In the genomic region with DNA sequence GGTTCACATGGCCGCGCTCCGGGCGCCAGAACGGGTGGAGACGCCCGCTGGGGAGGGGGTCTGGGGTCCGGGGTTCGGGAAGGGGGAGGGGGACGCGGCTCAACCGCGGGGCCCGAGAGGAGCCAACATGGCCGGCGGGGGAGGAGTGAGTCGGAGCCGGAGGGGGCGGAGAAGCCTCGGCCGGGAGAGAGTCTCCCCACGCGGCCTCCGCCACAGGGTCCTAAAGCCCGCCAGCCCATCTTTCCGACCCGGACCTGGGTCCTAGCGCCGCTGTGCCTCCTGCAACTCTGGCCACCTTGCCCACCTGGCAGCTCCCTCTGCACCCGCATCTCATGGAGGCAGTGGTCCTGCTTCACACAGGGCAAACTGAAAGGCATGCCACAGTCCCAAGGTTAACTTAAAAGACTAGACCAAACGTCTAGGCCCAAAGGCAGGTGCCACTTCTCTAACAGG, we compare ENCODE assay signal across 8 cellular contexts. TPM values are rescaled to one million over a fixed set of nuclear protein-coding genes. Genes with fewer than 3 reads are reported as not detected.
DNase-seq lines count a peak whose midpoint lies in the region; ATAC-seq and TF ChIP-seq lines count a peak whose summit lies in the region.

A gene (minus strand): TSS at position 147 of the 453 bp plus-strand sequence. CDS start 12,796 bp downstream, outside the sequence.

- H3K27me3 ChIP-seq in kidney epithelial cell (ENCODE audit: control insufficient read depth, insufficient read depth, low read length), result no peaks in the 10 kb centered on the region

- H3K4me3 ChIP-seq in AG10803 (ENCODE audit: low read length) (peak within 1 kb of the TSS; percentile 94), kidney epithelial cell (ENCODE audit: low read depth, low read length) (peak within 1 kb of the TSS; percentile 82)

- H3K27ac Mint-ChIP-seq in chondrocyte (ENCODE audit: unreplicated experiment), result peak within 1 kb of the TSS; percentile 97

- peak within 1 kb of the TSS; percentile 97 for H3K4me3 Mint-ChIP-seq in chondrocyte (ENCODE audit: unreplicated experiment)

- H3K4me1 Mint-ChIP-seq in chondrocyte (ENCODE audit: low read depth), result peaks cover 58% of the 10 kb centered on the region

- ATAC-seq in HG03432 (IDR thresholded peaks at IDR 0.05; ENCODE audit: unreplicated experiment), result peak; percentile 66

- H3K36me3 ChIP-seq in kidney epithelial cell (ENCODE audit: control insufficient read depth, insufficient read depth, low read length), result no peaks in the 10 kb centered on the region

- DNase-seq in AG10803 (ENCODE audit: low read depth) (peak; percentile 77), GM19238 (ENCODE audit: insufficient read length, low spot score) (peak; percentile 89), NCI-H510A treated with DMSO at 0.1 percent for 48 hours (lab: John Stamatoyannopoulos, UW) (peak; percentile 78), chondrocyte (ENCODE audit: low spot score) (peak; percentile 97), kidney epithelial cell (ENCODE audit: low read depth) (no peak)
- DNase-seq in activated CD4-positive, alpha-beta T cell treated with anti-CD3 and anti-CD28 coated beads for 4 hours, result peak; percentile 83 to 86
- DNase-seq in stimulated activated CD4-positive, alpha-beta T cell treated with anti-CD3 and anti-CD28 coated beads, Interleukin-15, amount 100 ng/mL, for 24 hours, result peak; percentile 92

- TF ChIP-seq CTCF in AG10803 (conservative IDR thresholded peaks at IDR 0.05; ENCODE audit: low read length) (no peak), chondrocyte (IDR thresholded peaks at IDR 0.05) (no peak), kidney epithelial cell (IDR thresholded peaks at IDR 0.05; ENCODE audit: insufficient read depth, low read length, poor library complexity, severe bottlenecking) (no peak)

- H3K27me3 Mint-ChIP-seq in chondrocyte (ENCODE audit: low read depth), result no peaks in the 10 kb centered on the region

- H3K9me3 Mint-ChIP-seq in chondrocyte (ENCODE audit: low read depth), result no peaks in the 10 kb centered on the region

- no peaks in the 10 kb centered on the region for H3K36me3 Mint-ChIP-seq in chondrocyte (ENCODE audit: low read depth)

RNA-seq across cellular contexts. Expression of the gene that starts here (rescaled TPM):
- total RNA-seq in chondrocyte, result 65.2 to 72.8 TPM (median 71.2 TPM) in 3 replicates
- 37.9 and 49.9 TPM in 2 replicates for total RNA-seq in kidney epithelial cell
